20 cellular contexts compared by ENCODE assay signal in genomic region chr18:74505776-74506175, GRCh38. TPM values are rescaled to one million over a fixed set of nuclear protein-coding genes. Genes with fewer than 3 reads are reported as not detected.
DNase-seq lines count a peak whose midpoint lies in the region; ATAC-seq and TF ChIP-seq lines count a peak whose summit lies in the region.
"Had no signal": no experiment of that assay in that cellular context is flagged by ENCODE, and none has a peak within 500 bp of the region (broad histone marks: within the 10 kb centered on the region; RNA-seq: fewer than 3 reads in every experiment).

No MANE protein-coding gene starts in this region.

- no peaks in the 10 kb centered on the region for H3K27me3 Mint-ChIP-seq in activated CD8-positive, alpha-beta memory T cell treated with anti-CD3 and anti-CD28 coated beads, Interleukin-2, amount 10 ng/mL, durations not matched to agents 7 days and 5 days

- TF ChIP-seq POLR2A in stomach (IDR thresholded peaks at IDR 0.05): no peak

- peaks cover 19% of the 10 kb centered on the region for H3K4me1 Mint-ChIP-seq in activated CD8-positive, alpha-beta memory T cell treated with anti-CD3 and anti-CD28 coated beads, Interleukin-2, amount 10 ng/mL, durations not matched to agents 7 days and 5 days

- H3K9me3 ChIP-seq in HUES6 (ENCODE audit: control insufficient read depth, insufficient read depth, low read depth, low read length): no peaks in the 10 kb centered on the region
- no peaks in the 10 kb centered on the region for H3K9me3 ChIP-seq in stomach
- no peaks in the 10 kb centered on the region for H3K9me3 ChIP-seq in colonic mucosa

- TF ChIP-seq CTCF in stomach (IDR thresholded peaks at IDR 0.05) (no peak), colonic mucosa (IDR thresholded peaks at IDR 0.05) (no peak)

- intact Hi-C loops in stomach (cut with DNase I; ENCODE audit: low total_unique reads) (no loop called here), colonic mucosa (cut with DNase I) (no loop called here)

- H3K4me3 ChIP-seq in HUES6 (ENCODE audit: low read depth, low read length): no peak overlapping the region
- H3K4me3 ChIP-seq in stomach: no peak overlapping the region
- H3K4me3 ChIP-seq in colonic mucosa: no peak overlapping the region

- TF ChIP-seq EP300 in stomach (IDR thresholded peaks at IDR 0.05): no peak

- WGBS in stomach, 5 donors: 59 to 83% (median 77%) methylated on average over 16 of the region's 16 CpGs

- CTCF ChIA-PET in activated CD8-positive, alpha-beta memory T cell treated with anti-CD3 and anti-CD28 coated beads, Interleukin-2, amount 10 ng/mL, durations not matched to agents 7 days and 5 days (lab: Charles Lee): interaction anchor here (0.8 to 1.0 kb wide), 2 partner anchors 46 to 53 kb away, joined by 3 to 6 read pairs; no protein-coding TSS in a partner anchor

- peak; percentile 29 for DNase-seq in activated CD8-positive, alpha-beta memory T cell treated with anti-CD3 and anti-CD28 coated beads, Interleukin-2, amount 50 U/mL, for 48 hours
- DNase-seq in activated CD8-positive, alpha-beta memory T cell treated with anti-CD3 and anti-CD28 coated beads, Interleukin-2, amount 10 ng/mL, durations not matched to agents 7 days and 5 days: no peak
- no peak for DNase-seq in stomach
- DNase-seq in GOT3 (lab: John Stamatoyannopoulos, UW): no peak
- DNase-seq in colonic mucosa: no peak
- DNase-seq: 8988T, DMS79, HCEC 1CT, NCI-H1694 treated with DMSO at 0.1 percent for 48 hours, NCI-H2227 treated with DMSO at 0.1 percent for 48 hours, NCI-H524, NCI-H82, SHP77 had no signal

- H3K9me3 Mint-ChIP-seq in activated CD8-positive, alpha-beta memory T cell treated with anti-CD3 and anti-CD28 coated beads, Interleukin-2, amount 10 ng/mL, durations not matched to agents 7 days and 5 days (ENCODE audit: low read depth): no peaks in the 10 kb centered on the region
- H3K9me3 Mint-ChIP-seq: CD14-positive monocyte had no signal

- H3K36me3 ChIP-seq in HUES6 (ENCODE audit: control insufficient read depth, insufficient read depth, low read length) (peaks cover 93% of the 10 kb centered on the region), stomach (peaks cover 71 to 98% (median 98%) of the 10 kb centered on the region in 4 donors), colonic mucosa (peaks cover 18% of the 10 kb centered on the region)

- no peak overlapping the region for H3K4me3 Mint-ChIP-seq in activated CD8-positive, alpha-beta memory T cell treated with anti-CD3 and anti-CD28 coated beads, Interleukin-2, amount 10 ng/mL, durations not matched to agents 7 days and 5 days
- H3K4me3 Mint-ChIP-seq: CD14-positive monocyte had no signal

- H3K4me1 ChIP-seq in HUES6 (ENCODE audit: control insufficient read depth, insufficient read depth, low read length) (peaks cover 6% of the 10 kb centered on the region; the same call in 1 of the 2 replicates), stomach (peaks cover 30 to 68% (median 38%) of the 10 kb centered on the region in 4 donors), colonic mucosa (no peaks in the 10 kb centered on the region)

- no peak overlapping the region for H3K27ac Mint-ChIP-seq in activated CD8-positive, alpha-beta memory T cell treated with anti-CD3 and anti-CD28 coated beads, Interleukin-2, amount 10 ng/mL, durations not matched to agents 7 days and 5 days

- peaks cover 57% of the 10 kb centered on the region for H3K36me3 Mint-ChIP-seq in activated CD8-positive, alpha-beta memory T cell treated with anti-CD3 and anti-CD28 coated beads, Interleukin-2, amount 10 ng/mL, durations not matched to agents 7 days and 5 days

- no peak for ATAC-seq in activated CD8-positive, alpha-beta memory T cell treated with anti-CD3 and anti-CD28 coated beads, Interleukin-2, amount 10 ng/mL, durations not matched to agents 7 days and 5 days
- ATAC-seq in HG02588 (IDR thresholded peaks at IDR 0.05; ENCODE audit: unreplicated experiment): no peak

- H3K9ac ChIP-seq in HUES6 (ENCODE audit: low read length): no peak overlapping the region
- H3K9ac ChIP-seq in colonic mucosa (ENCODE audit: low read depth in 2 of 2, low read length in 2 of 2): no peak overlapping the region
- H3K9ac ChIP-seq: KMS-11 had no signal

- H3K27me3 ChIP-seq in HUES6 (ENCODE audit: control insufficient read depth, insufficient read depth, low read length): no peaks in the 10 kb centered on the region
- no peaks in the 10 kb centered on the region for H3K27me3 ChIP-seq in layer of hippocampus (ENCODE audit: control insufficient read depth, insufficient read depth, low read length)
- no peaks in the 10 kb centered on the region for H3K27me3 ChIP-seq in stomach
- H3K27me3 ChIP-seq in colonic mucosa: no peaks in the 10 kb centered on the region

- H3K27ac ChIP-seq in HUES6 (ENCODE audit: low read depth, low read length) (peak overlapping the region; percentile 19; the same call in 1 of the 2 replicates), layer of hippocampus (ENCODE audit: low read depth, low read length) (peak overlapping the region; percentile 74), stomach (peak overlapping the region; percentile 31 to 75 (median 43)), colonic mucosa (no peak overlapping the region)
- H3K27ac ChIP-seq: KMS-11 had no signal

RNA-seq across cellular contexts. Expression of gene CNDP2, which starts 9.6 kb away (rescaled TPM):
- total RNA-seq in activated CD8-positive, alpha-beta memory T cell treated with anti-CD3 and anti-CD28 coated beads, Interleukin-2, amount 10 ng/mL, durations not matched to agents 7 days and 5 days: 100 to 1,000 TPM; 141 to 176 TPM
- 100 to 1,000 TPM in 4 of 5 donors, 10 to 100 TPM in 1; 12.8 to 204 (median 115) TPM for total RNA-seq in stomach
- polyA plus RNA-seq in stomach: 100 to 1,000 TPM in 2 of 3 donors, 10 to 100 TPM in 1; 87.5 to 132 (median 110) TPM
- total RNA-seq in colonic mucosa: 100 to 1,000 TPM; 206 to 261 TPM

RNA-seq across cellular contexts. Expression of gene CNDP1, which starts 28.5 kb away (rescaled TPM):
- total RNA-seq in activated CD8-positive, alpha-beta memory T cell treated with anti-CD3 and anti-CD28 coated beads, Interleukin-2, amount 10 ng/mL, durations not matched to agents 7 days and 5 days: under 1 TPM in 1 of 2 experiments, not detected in 1; 0.28 TPM
- total RNA-seq in stomach: under 1 TPM in 1 of 5 donors, not detected in 4; 0.72 TPM
- polyA plus RNA-seq in stomach: under 1 TPM in 2 of 3 donors, not detected in 1; 0.13 to 0.50 TPM
- total RNA-seq in colonic mucosa: under 1 TPM in 1 of 2 donors, not detected in 1; 0.10 TPM
- total RNA-seq: RPMI7951 had no signal
- polyA plus RNA-seq: AG04450, CD14-positive monocyte had no signal

RNA-seq across cellular contexts. Expression of gene DIPK1C, which starts 48.7 kb away (rescaled TPM):
- not detected for total RNA-seq in activated CD8-positive, alpha-beta memory T cell treated with anti-CD3 and anti-CD28 coated beads, Interleukin-2, amount 10 ng/mL, durations not matched to agents 7 days and 5 days
- total RNA-seq in stomach (1 to 10 TPM in 2 of 5 donors, not detected in 3; 1.8 to 2.3 TPM), colonic mucosa (under 1 TPM in 1 of 2 donors, not detected in 1; 0.24 TPM)
- 1 to 10 TPM in 2 of 3 donors, under 1 TPM in 1; 0.55 to 2.3 (median 1.8) TPM for polyA plus RNA-seq in stomach
- total RNA-seq: RPMI7951 had no signal
- polyA plus RNA-seq: AG04450, CD14-positive monocyte had no signal
